In the genomic region with DNA sequence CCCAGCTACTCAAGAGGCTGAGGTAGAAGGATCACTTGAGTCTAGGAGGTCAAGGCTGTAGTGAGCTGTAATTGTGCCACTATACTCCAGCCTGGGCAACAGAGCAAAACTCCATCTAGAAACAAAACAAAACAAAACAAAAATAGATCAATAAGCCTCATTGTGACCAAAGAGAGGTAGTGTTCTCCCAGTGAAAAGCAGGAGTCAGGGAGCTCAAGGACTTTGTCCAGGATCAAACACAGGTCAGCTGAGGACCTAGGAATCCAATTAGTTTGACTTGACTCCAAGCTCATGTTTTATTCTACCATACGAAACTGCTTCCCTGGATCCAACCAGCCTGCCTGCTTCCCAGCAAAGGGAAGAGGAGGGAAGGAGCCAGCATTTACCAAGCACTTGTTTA, we compare ENCODE assay signal across 20 cellular contexts. TPM values are rescaled to one million over a fixed set of nuclear protein-coding genes. Genes with fewer than 3 reads are reported as not detected.
DNase-seq lines count a peak whose midpoint lies in the region; ATAC-seq and TF ChIP-seq lines count a peak whose summit lies in the region.
"Had no signal": no experiment of that assay in that cellular context is flagged by ENCODE, and none has a peak within 500 bp of the region (broad histone marks: within the 10 kb centered on the region; RNA-seq: fewer than 3 reads in every experiment).

No MANE protein-coding gene starts in this region.

- peak overlapping the region; percentile 23 for H2AFZ ChIP-seq in GM23338
- H2AFZ ChIP-seq in neural progenitor cell (replicated peaks): no peak overlapping the region

- no peaks in the 10 kb centered on the region for H4K20me1 ChIP-seq in GM23338 (replicated peaks; ENCODE audit: insufficient read depth)
- H4K20me1 ChIP-seq in neural progenitor cell (ENCODE audit: low read depth): no peaks in the 10 kb centered on the region
- H4K20me1 ChIP-seq: BLaER1 treated with 17β-estradiol and CSF1 and Interleukin-3, amounts not matched to agents 10 nM and 100 nM had no signal

- H3K4me1 Mint-ChIP-seq in GM23338: peaks cover 7% of the 10 kb centered on the region
- H3K4me1 Mint-ChIP-seq in neural progenitor cell: no peaks in the 10 kb centered on the region
- H3K4me1 Mint-ChIP-seq: B cell had no signal

- H3K27me3 ChIP-seq in GM23338 (ENCODE audit: insufficient read depth) (no peaks in the 10 kb centered on the region), body of pancreas (no peaks in the 10 kb centered on the region), left lung (no peaks in the 10 kb centered on the region), neural progenitor cell (peaks cover 7% of the 10 kb centered on the region)
- H3K27me3 ChIP-seq: BLaER1 treated with 17β-estradiol and CSF1 and Interleukin-3, amounts not matched to agents 10 nM and 100 nM had no signal

- H3K9me3 ChIP-seq in body of pancreas (no peaks in the 10 kb centered on the region), left lung (no peaks in the 10 kb centered on the region), neural progenitor cell (ENCODE audit: low read depth) (no peaks in the 10 kb centered on the region)
- H3K9me3 ChIP-seq: HAP-1 had no signal

- H3K36me3 Mint-ChIP-seq in GM23338 (ENCODE audit: low read depth) (no peaks in the 10 kb centered on the region), neural progenitor cell (no peaks in the 10 kb centered on the region)
- H3K36me3 Mint-ChIP-seq: CD8-positive, alpha-beta T cell had no signal

- TF ChIP-seq CTCF in GM23338 (conservative IDR thresholded peaks at IDR 0.05; ENCODE audit: low read depth in 2 of 2): no peak
- no peak for TF ChIP-seq CTCF in body of pancreas (IDR thresholded peaks at IDR 0.05)
- TF ChIP-seq CTCF in left lung (IDR thresholded peaks at IDR 0.05): no peak
- no peak for TF ChIP-seq CTCF in neural progenitor cell (IDR thresholded peaks at IDR 0.05)

- no peaks in the 10 kb centered on the region for H3K79me2 ChIP-seq in GM23338 (replicated peaks; ENCODE audit: insufficient read depth)
- H3K79me2 ChIP-seq in neural progenitor cell (ENCODE audit: low read depth): no peaks in the 10 kb centered on the region

- H3K27ac ChIP-seq in GM23338 (ENCODE audit: low read depth) (no peak overlapping the region), body of pancreas (no peak overlapping the region), left lung (no peak overlapping the region), neural progenitor cell (no peak overlapping the region)
- H3K27ac ChIP-seq: KMS-11 had no signal

- H3K4me3 Mint-ChIP-seq in GM23338 (no peak overlapping the region), neural progenitor cell (no peak overlapping the region)
- H3K4me3 Mint-ChIP-seq: B cell; CD8-positive, alpha-beta T cell had no signal

- no peaks in the 10 kb centered on the region for H3F3A ChIP-seq in GM23338 (replicated peaks; ENCODE audit: low read depth)
- H3F3A ChIP-seq in neural progenitor cell (ENCODE audit: low read depth): no peaks in the 10 kb centered on the region

- no peak for TF ChIP-seq POLR2A in body of pancreas (IDR thresholded peaks at IDR 0.05)

- no peak for ATAC-seq in GM23338
- peak; percentile 30 for ATAC-seq in body of pancreas
- peak; percentile 36 for ATAC-seq in left lung
- no peak for ATAC-seq in GM18861 (IDR thresholded peaks at IDR 0.05; ENCODE audit: unreplicated experiment)
- ATAC-seq: CD8-positive, alpha-beta T cell; GM12878 had no signal

- H3K9me2 ChIP-seq in GM23338 (ENCODE audit: insufficient read depth): no peaks in the 10 kb centered on the region

- H3K4me1 ChIP-seq in GM23338 (ENCODE audit: insufficient read depth): no peaks in the 10 kb centered on the region
- no peaks in the 10 kb centered on the region for H3K4me1 ChIP-seq in body of pancreas
- peaks cover 0 to 22% of the 10 kb centered on the region in 2 donors for H3K4me1 ChIP-seq in left lung
- no peaks in the 10 kb centered on the region for H3K4me1 ChIP-seq in neural progenitor cell
- H3K4me1 ChIP-seq: HAP-1 had no signal

- H3K27ac Mint-ChIP-seq in GM23338 (no peak overlapping the region), neural progenitor cell (peak overlapping the region; percentile 43)
- H3K27ac Mint-ChIP-seq: B cell; CD8-positive, alpha-beta T cell had no signal

- H3K27me3 Mint-ChIP-seq in GM23338 (ENCODE audit: insufficient read depth, low read depth, poor library complexity) (no peaks in the 10 kb centered on the region), neural progenitor cell (ENCODE audit: insufficient read depth, low read depth) (peaks cover 2% of the 10 kb centered on the region)

- H3K4me2 ChIP-seq in GM23338 (no peak overlapping the region), neural progenitor cell (no peak overlapping the region)
- H3K4me2 ChIP-seq: BLaER1 treated with 17β-estradiol and CSF1 and Interleukin-3, amounts not matched to agents 10 nM and 100 nM; KMS-11 had no signal

- H3K9ac ChIP-seq in neural progenitor cell: no peak overlapping the region
- H3K9ac ChIP-seq: BLaER1 treated with 17β-estradiol and CSF1 and Interleukin-3, amounts not matched to agents 10 nM and 100 nM; KMS-11 had no signal

- WGBS in body of pancreas, 2 donors: 50 to 54% methylated on average over 1 of the region's 1 CpG

- intact Hi-C loops in body of pancreas (cut with DNase I): no loop called here
- intact Hi-C loops in left lung (cut with DNase I): no loop called here

- H3K4me3 ChIP-seq in GM23338: no peak overlapping the region
- H3K4me3 ChIP-seq in body of pancreas: no peak overlapping the region
- H3K4me3 ChIP-seq in left lung: no peak overlapping the region
- no peak overlapping the region for H3K4me3 ChIP-seq in neural progenitor cell
- H3K4me3 ChIP-seq: BLaER1 treated with 17β-estradiol and CSF1 and Interleukin-3, amounts not matched to agents 10 nM and 100 nM; GM12878; HAP-1 had no signal

- H3K36me3 ChIP-seq in GM23338 (ENCODE audit: insufficient read depth) (no peaks in the 10 kb centered on the region), body of pancreas (replicated peaks in 1 of 2; ENCODE audit: insufficient read depth in 1 of 2, low read depth in 2 of 2) (no peaks in the 10 kb centered on the region), left lung (no peaks in the 10 kb centered on the region), neural progenitor cell (no peaks in the 10 kb centered on the region)
- H3K36me3 ChIP-seq: BLaER1 treated with 17β-estradiol and CSF1 and Interleukin-3, amounts not matched to agents 10 nM and 100 nM; HAP-1 had no signal

- H3K9me3 Mint-ChIP-seq in GM23338 (no peaks in the 10 kb centered on the region; the same call in 2 of the 3 replicates), neural progenitor cell (peaks cover 6% of the 10 kb centered on the region)

- DNase-seq in GM23338 (ENCODE audit: low spot score) (no peak), body of pancreas (no peak), left lung (no peak), neural progenitor cell (ENCODE audit: low spot score) (no peak), DMS 273 treated with DMSO at 0.1 percent for 48 hours (lab: John Stamatoyannopoulos, UW) (no peak), AG08395 (ENCODE audit: low spot score) (no peak), OCI-M2 (lab: John Stamatoyannopoulos, UW; ENCODE audit: unreplicated experiment) (no peak)
- DNase-seq: 8988T; Calu3; CD8-positive, alpha-beta T cell; DMS53; DND-41; EL; GOT3 had no signal

TF ChIP-seq in GM23338, 12 proteins besides CTCF, POLR2A, EP300 and RAD21 (continues in another document):
- TF ChIP-seq POLR2AphosphoS5 (IDR thresholded peaks at IDR 0.05; ENCODE audit: low read depth): no peak
- no peak for TF ChIP-seq JUNB (IDR thresholded peaks at IDR 0.05; ENCODE audit: unreplicated experiment)
- no peak for TF ChIP-seq EZH2 (IDR thresholded peaks at IDR 0.05; ENCODE audit: low read depth, unreplicated experiment)
- TF ChIP-seq, protein P1, sequence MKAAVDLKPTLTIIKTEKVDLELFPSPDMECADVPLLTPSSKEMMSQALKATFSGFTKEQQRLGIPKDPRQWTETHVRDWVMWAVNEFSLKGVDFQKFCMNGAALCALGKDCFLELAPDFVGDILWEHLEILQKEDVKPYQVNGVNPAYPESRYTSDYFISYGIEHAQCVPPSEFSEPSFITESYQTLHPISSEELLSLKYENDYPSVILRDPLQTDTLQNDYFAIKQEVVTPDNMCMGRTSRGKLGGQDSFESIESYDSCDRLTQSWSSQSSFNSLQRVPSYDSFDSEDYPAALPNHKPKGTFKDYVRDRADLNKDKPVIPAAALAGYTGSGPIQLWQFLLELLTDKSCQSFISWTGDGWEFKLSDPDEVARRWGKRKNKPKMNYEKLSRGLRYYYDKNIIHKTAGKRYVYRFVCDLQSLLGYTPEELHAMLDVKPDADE (IDR thresholded peaks at IDR 0.05): no peak
- TF ChIP-seq, protein P2, sequence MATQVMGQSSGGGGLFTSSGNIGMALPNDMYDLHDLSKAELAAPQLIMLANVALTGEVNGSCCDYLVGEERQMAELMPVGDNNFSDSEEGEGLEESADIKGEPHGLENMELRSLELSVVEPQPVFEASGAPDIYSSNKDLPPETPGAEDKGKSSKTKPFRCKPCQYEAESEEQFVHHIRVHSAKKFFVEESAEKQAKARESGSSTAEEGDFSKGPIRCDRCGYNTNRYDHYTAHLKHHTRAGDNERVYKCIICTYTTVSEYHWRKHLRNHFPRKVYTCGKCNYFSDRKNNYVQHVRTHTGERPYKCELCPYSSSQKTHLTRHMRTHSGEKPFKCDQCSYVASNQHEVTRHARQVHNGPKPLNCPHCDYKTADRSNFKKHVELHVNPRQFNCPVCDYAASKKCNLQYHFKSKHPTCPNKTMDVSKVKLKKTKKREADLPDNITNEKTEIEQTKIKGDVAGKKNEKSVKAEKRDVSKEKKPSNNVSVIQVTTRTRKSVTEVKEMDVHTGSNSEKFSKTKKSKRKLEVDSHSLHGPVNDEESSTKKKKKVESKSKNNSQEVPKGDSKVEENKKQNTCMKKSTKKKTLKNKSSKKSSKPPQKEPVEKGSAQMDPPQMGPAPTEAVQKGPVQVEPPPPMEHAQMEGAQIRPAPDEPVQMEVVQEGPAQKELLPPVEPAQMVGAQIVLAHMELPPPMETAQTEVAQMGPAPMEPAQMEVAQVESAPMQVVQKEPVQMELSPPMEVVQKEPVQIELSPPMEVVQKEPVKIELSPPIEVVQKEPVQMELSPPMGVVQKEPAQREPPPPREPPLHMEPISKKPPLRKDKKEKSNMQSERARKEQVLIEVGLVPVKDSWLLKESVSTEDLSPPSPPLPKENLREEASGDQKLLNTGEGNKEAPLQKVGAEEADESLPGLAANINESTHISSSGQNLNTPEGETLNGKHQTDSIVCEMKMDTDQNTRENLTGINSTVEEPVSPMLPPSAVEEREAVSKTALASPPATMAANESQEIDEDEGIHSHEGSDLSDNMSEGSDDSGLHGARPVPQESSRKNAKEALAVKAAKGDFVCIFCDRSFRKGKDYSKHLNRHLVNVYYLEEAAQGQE (IDR thresholded peaks at IDR 0.05; ENCODE audit: unreplicated experiment): no peak
- no peak for TF ChIP-seq CREB1 (CRISPR knock-in tag; IDR thresholded peaks at IDR 0.05; ENCODE audit: low read depth)
- TF ChIP-seq ZNF114 (CRISPR knock-in tag; IDR thresholded peaks at IDR 0.05): no peak

RNA-seq across cellular contexts. Expression of a gene that starts 21.5 kb away (rescaled TPM):
- 107 and 119 TPM in 2 replicates for total RNA-seq in GM23338 (2014; rRNA removed; shearing (Covaris generic))
- polyA plus RNA-seq in GM23338 (2016; fragmentation: Nextera tagmentation; extraction: Ambion mirVana): 47.8 and 64.8 TPM in 2 replicates
- total RNA-seq in body of pancreas: 100 to 1,000 TPM in 1 of 2 donors, 10 to 100 TPM in 1; 61.5 to 192 TPM
- total RNA-seq in left lung: 100 to 1,000 TPM; 433 to 482 TPM
- 13.6 and 58.3 TPM in 2 replicates for total RNA-seq in neural progenitor cell (ENCODE audit: low replicate concordance)

Comparison
In these comparisons a context has a peak if more than half of its experiments do, and no peak if none do; other contexts are left out.
1. ATAC-seq: peak in body of pancreas (single experiment) and left lung (single experiment); none in GM23338 (single experiment) and GM18861 (single experiment).